ENCODE assay signal across 9 cellular contexts in the genomic region with DNA sequence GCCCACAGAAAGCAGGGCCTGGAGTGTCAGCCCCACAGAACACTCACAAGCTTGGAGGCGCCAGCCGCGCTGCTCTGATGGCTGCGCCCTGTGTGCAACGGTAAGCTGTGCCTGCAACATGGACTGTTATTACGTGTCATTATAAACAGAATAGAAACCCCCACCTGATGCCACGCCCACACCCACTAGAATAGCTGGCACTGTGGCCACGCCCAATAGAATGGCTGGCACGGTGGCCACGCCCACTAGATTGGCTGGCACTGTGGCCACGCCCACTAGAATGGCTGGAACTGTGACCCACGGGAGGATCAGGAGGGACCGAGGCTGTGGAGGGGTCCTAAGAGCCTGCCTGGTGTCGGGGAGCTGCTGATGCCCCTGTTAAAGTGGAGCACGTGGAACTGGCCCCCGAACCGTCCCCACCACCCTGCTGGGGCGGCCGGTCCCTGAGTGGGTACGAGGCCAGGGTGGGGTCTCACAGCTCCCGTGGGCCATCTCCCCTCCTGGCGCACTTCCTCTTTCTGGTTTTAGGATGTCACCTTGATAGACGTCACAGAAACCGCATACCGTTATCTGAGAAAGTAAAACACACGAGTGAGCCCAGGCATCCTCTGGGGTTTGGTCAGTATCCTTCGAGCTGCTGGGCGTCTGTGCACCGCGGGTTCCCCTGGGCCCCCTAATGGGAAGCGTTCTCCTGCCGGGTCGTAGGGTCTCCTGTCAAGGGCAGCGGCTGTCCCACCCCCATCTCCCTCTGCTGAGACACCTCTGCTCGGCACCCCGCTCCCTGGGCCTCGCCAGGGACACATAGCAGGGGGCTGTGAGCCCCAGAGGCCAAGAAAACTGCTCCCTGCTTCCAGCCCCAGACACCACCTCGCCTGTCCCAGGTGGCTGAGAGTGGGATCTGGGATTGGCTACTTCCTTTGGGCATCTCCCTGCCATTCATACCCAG. TPM values are rescaled to one million over a fixed set of nuclear protein-coding genes. Genes with fewer than 3 reads are reported as not detected.
A peak's percentile ranks its signal among the peaks of the same experiment; 100 is the strongest.
DNase-seq lines count a peak whose midpoint lies in the region; ATAC-seq and TF ChIP-seq lines count a peak whose summit lies in the region.
"Had no signal": no experiment of that assay in that cellular context is flagged by ENCODE, and none has a peak within 500 bp of the region (broad histone marks: within the 10 kb centered on the region; RNA-seq: fewer than 3 reads in every experiment).

No MANE protein-coding gene starts in this region.

- H3K9me2 ChIP-seq in OCI-LY7 (ENCODE audit: insufficient read depth, low read length), result no peaks in the 10 kb centered on the region

- peaks cover 49% of the 10 kb centered on the region for H3K27me3 ChIP-seq in endodermal cell (ENCODE audit: control insufficient read depth, insufficient read depth, low read length, poor library complexity, severe bottlenecking)

- no peak overlapping the region for H3K27ac ChIP-seq in OCI-LY7 (ENCODE audit: low read depth, low read length, poor library complexity, severe bottlenecking)
- no peak overlapping the region for H3K27ac ChIP-seq in caudate nucleus (ENCODE audit: low read depth, low read length)
- H3K27ac ChIP-seq in endodermal cell (ENCODE audit: low read depth, low read length), result no peak overlapping the region
- H3K27ac ChIP-seq: VCaP had no signal

- H3K36me3 ChIP-seq in OCI-LY7 (ENCODE audit: insufficient read depth, low read length) (no peaks in the 10 kb centered on the region), endodermal cell (ENCODE audit: control insufficient read depth, insufficient read depth, low read length) (no peaks in the 10 kb centered on the region)

- peaks cover 35% of the 10 kb centered on the region for H3K27me3 Mint-ChIP-seq in endodermal cell (ENCODE audit: insufficient read depth)

- BruUV-seq in OCI-LY7 (replicated peaks; lab: Mats Ljungman, UMichigan), result no TSS peak

- H3K4me1 ChIP-seq in OCI-LY7 (ENCODE audit: insufficient read depth, low read length, poor library complexity, severe bottlenecking) (peaks cover 18% of the 10 kb centered on the region), endodermal cell (ENCODE audit: control insufficient read depth, insufficient read depth, low read length) (no peaks in the 10 kb centered on the region)

- H2AFZ ChIP-seq in OCI-LY7 (ENCODE audit: low read length), result peak overlapping the region; percentile 40; the same call in 1 of the 2 replicates

- H3K9me3 Mint-ChIP-seq in endodermal cell, result no peaks in the 10 kb centered on the region

- H3K9me3 ChIP-seq in OCI-LY7 (ENCODE audit: low read length) (no peaks in the 10 kb centered on the region), endodermal cell (ENCODE audit: control insufficient read depth, low read length) (no peaks in the 10 kb centered on the region)

- no peaks in the 10 kb centered on the region for H3K79me2 ChIP-seq in OCI-LY7 (ENCODE audit: insufficient read depth, low read depth, low read length)

- POLR2A ChIA-PET in OCI-LY7 (lab: Charles Lee), result interaction anchor here (0.7 kb wide), 1 partner anchor 70 kb away, joined by 3 read pairs; no protein-coding TSS in a partner anchor

- H3K36me3 Mint-ChIP-seq in endodermal cell (ENCODE audit: low read depth), result no peaks in the 10 kb centered on the region

- no peaks in the 10 kb centered on the region for H3K4me1 Mint-ChIP-seq in endodermal cell

- WGBS in endodermal cell (ENCODE audit: insufficient coverage in 1 of 2, insufficient read length in 1 of 2), 2 experiments, result 90 to 96% methylated on average over 28 to 38 of the region's 38 CpGs

- H3K4me3 ChIP-seq in OCI-LY7 (ENCODE audit: low read depth, low read length, poor library complexity, severe bottlenecking), result peak overlapping the region; percentile 33
- H3K4me3 ChIP-seq in endodermal cell (ENCODE audit: low read length), result no peak overlapping the region

- H3K27ac Mint-ChIP-seq in endodermal cell, result no peak overlapping the region

- no peak for TF ChIP-seq CTCF in OCI-LY7 (conservative IDR thresholded peaks at IDR 0.05; ENCODE audit: low read length)
- TF ChIP-seq CTCF in endodermal cell (conservative IDR thresholded peaks at IDR 0.05), result no peak

- no peak overlapping the region for H3K4me3 Mint-ChIP-seq in endodermal cell

- peak; percentile 58 for ATAC-seq in GM18867 (IDR thresholded peaks at IDR 0.05; ENCODE audit: unreplicated experiment)
- peak; percentile 55 for ATAC-seq in HG02943 (IDR thresholded peaks at IDR 0.05; ENCODE audit: low read depth, unreplicated experiment)
- ATAC-seq in GM19467 (IDR thresholded peaks at IDR 0.05; ENCODE audit: unreplicated experiment), result no peak

- H3K4me2 ChIP-seq in OCI-LY7 (ENCODE audit: low read length), result peak overlapping the region; percentile 63

- H4K20me1 ChIP-seq in OCI-LY7 (ENCODE audit: insufficient read depth, low read length), result no peaks in the 10 kb centered on the region

- DNase-seq in OCI-LY7 (ENCODE audit: low spot score) (peak; percentile 83), caudate nucleus (lab: John Stamatoyannopoulos, UW) (no peak), endodermal cell (no peak)
- peak; percentile 66 for DNase-seq in activated T-helper 9 cell treated with anti-CD3 and anti-CD28 coated beads, Interleukin-2, amount 50 U/mL, for 16 hours (ENCODE audit: low read depth)
- peak; percentile 36 for DNase-seq in stimulated activated CD8-positive, alpha-beta memory T cell treated with anti-CD3 and anti-CD28 coated beads, Interleukin-12 subunit alpha, Interleukin-12 subunit beta, amount 100 ng/mL, for 24 hours (ENCODE audit: extremely low read depth)

- CTCF ChIA-PET in OCI-LY7 (lab: Charles Lee; ENCODE audit: unreplicated experiment), result interaction anchor here (0.9 kb wide), 1 partner anchor 31 kb away, joined by 3 read pairs; no protein-coding TSS in a partner anchor

- H3K9ac ChIP-seq in endodermal cell (ENCODE audit: extremely low read depth, low read length, poor library complexity, severe bottlenecking), result no peak overlapping the region

- intact Hi-C loops in OCI-LY7 (cut with micrococcal nuclease; ENCODE audit: unreplicated experiment), result no loop called here

RNA-seq across cellular contexts. Expression of a gene that starts 25.4 kb away (rescaled TPM):
- total RNA-seq in OCI-LY7 (2014; rRNA removed; shearing (Covaris generic)), result 1.7 and 2.0 TPM in 2 replicates
- total RNA-seq in OCI-LY7 (2022) (8.1 and 13.2 TPM in 2 replicates), endodermal cell (10 to 100 TPM in 1 of 2 donors, 1 to 10 TPM in 1; 8.9 to 10.2 TPM)
- polyA plus RNA-seq in endodermal cell (2013, experiment 1 of 2), result 3.2 TPM
- polyA plus RNA-seq in endodermal cell (2013, experiment 2 of 2), result 3.4 TPM

RNA-seq across cellular contexts. Expression of a gene that starts 28.9 kb away (rescaled TPM):
- total RNA-seq in OCI-LY7 (2014; rRNA removed; shearing (Covaris generic)), result not detected in 2 replicates
- total RNA-seq in OCI-LY7 (2022), result not detected in 2 replicates
- not detected for total RNA-seq in endodermal cell
- polyA plus RNA-seq in endodermal cell (2013, experiment 1 of 2), result 1.2 TPM
- 0.46 TPM for polyA plus RNA-seq in endodermal cell (2013, experiment 2 of 2)

RNA-seq across cellular contexts. Expression of a gene that starts 39.9 kb away (rescaled TPM):
- total RNA-seq in OCI-LY7 (2014; rRNA removed; shearing (Covaris generic)), result 28.7 and 29.2 TPM in 2 replicates
- total RNA-seq in OCI-LY7 (2022) (46.1 and 47.7 TPM in 2 replicates), endodermal cell (10 to 100 TPM; 51.5 to 52.1 TPM)
- polyA plus RNA-seq in endodermal cell (2013, experiment 1 of 2), result 47.3 TPM
- polyA plus RNA-seq in endodermal cell (2013, experiment 2 of 2), result 41.8 TPM

RNA-seq across cellular contexts. Expression of a gene that starts 51.6 kb away (rescaled TPM):
- 65.1 and 69.2 TPM in 2 replicates for total RNA-seq in OCI-LY7 (2014; rRNA removed; shearing (Covaris generic))
- total RNA-seq in OCI-LY7 (2022) (70.6 and 79.0 TPM in 2 replicates), endodermal cell (10 to 100 TPM; 53.5 to 68.3 TPM)
- 47.8 TPM for polyA plus RNA-seq in endodermal cell (2013, experiment 1 of 2)
- 43.0 TPM for polyA plus RNA-seq in endodermal cell (2013, experiment 2 of 2)

Comparison
In these comparisons a context has a peak if more than half of its experiments do, and no peak if none do; other contexts are left out.
1. DNase-seq: peak in OCI-LY7 (single experiment), activated T-helper 9 cell treated with anti-CD3 and anti-CD28 coated beads, Interleukin-2, amount 50 U/mL, for 16 hours (single experiment) and stimulated activated CD8-positive, alpha-beta memory T cell treated with anti-CD3 and anti-CD28 coated beads, Interleukin-12 subunit alpha, Interleukin-12 subunit beta, amount 100 ng/mL, for 24 hours (single experiment); none in caudate nucleus (0 of 61) and endodermal cell (single experiment).